14 cellular contexts compared by ENCODE assay signal in the genomic region with DNA sequence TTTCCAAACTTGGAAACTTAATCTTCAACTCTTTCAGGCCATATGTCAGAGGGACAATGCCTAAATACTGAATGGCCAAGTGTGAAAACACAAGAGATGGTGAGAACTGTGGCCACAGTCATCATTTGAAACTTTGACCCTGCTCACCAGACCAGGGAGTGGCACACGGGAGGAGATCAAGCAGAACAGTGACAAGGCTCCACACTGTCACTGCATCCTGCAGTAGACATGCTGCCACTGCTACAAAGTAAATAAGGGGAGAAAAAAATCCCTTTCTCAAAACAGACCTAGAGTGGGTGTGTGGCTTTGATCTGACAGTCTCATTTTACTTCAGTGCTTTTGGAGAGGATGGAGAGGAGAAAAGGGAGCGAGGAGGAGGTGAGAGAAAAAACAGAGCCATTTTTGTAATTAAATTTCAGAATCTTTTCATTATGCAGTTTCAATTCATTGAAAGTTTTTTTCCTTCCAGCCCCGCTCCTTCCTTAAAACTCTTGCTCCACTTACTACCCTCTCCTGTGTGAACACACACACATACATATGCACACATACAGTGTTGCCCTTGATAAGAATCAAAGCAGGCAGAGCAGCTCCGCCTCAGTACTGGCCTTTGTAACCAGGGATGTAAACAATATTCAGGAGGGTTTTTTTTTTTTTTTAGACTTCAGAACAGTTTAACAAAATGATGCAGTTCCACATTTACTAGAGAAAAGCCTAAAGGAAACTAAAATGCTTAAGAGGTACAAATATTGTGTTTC. TPM values are rescaled to one million over a fixed set of nuclear protein-coding genes. Genes with fewer than 3 reads are reported as not detected.
A peak's percentile ranks its signal among the peaks of the same experiment; 100 is the strongest.
DNase-seq lines count a peak whose midpoint lies in the region; ATAC-seq and TF ChIP-seq lines count a peak whose summit lies in the region.
"Had no signal": no experiment of that assay in that cellular context is flagged by ENCODE, and none has a peak within 500 bp of the region (broad histone marks: within the 10 kb centered on the region; RNA-seq: fewer than 3 reads in every experiment).

No MANE protein-coding gene starts in this region.

- H3K4me1 Mint-ChIP-seq in activated CD4-positive, alpha-beta T cell treated with anti-CD3 and anti-CD28 coated beads, Interleukin-2, amount 10 ng/mL, durations not matched to agents 7 days and 5 days: no peaks in the 10 kb centered on the region

- no peak overlapping the region for H3K4me3 Mint-ChIP-seq in activated CD4-positive, alpha-beta T cell treated with anti-CD3 and anti-CD28 coated beads, Interleukin-2, amount 10 ng/mL, durations not matched to agents 7 days and 5 days
- H3K4me3 Mint-ChIP-seq: activated naive CD8-positive, alpha-beta T cell treated with anti-CD3 and anti-CD28 coated beads for 36 hours had no signal

- no peak overlapping the region for H2AFZ ChIP-seq in Karpas-422 (ENCODE audit: low read length)

- POLR2A ChIA-PET in activated CD4-positive, alpha-beta T cell treated with anti-CD3 and anti-CD28 coated beads, Interleukin-2, amount 10 ng/mL, durations not matched to agents 7 days and 5 days (lab: Charles Lee): no interaction called here

- no peaks in the 10 kb centered on the region for H3K79me2 ChIP-seq in Karpas-422 (ENCODE audit: low read length)

- no peaks in the 10 kb centered on the region for H3K27me3 Mint-ChIP-seq in activated CD4-positive, alpha-beta T cell treated with anti-CD3 and anti-CD28 coated beads, Interleukin-2, amount 10 ng/mL, durations not matched to agents 7 days and 5 days

- no peaks in the 10 kb centered on the region for H3K4me1 ChIP-seq in Karpas-422 (ENCODE audit: low read length)

- H3K9me3 Mint-ChIP-seq in activated CD4-positive, alpha-beta T cell treated with anti-CD3 and anti-CD28 coated beads, Interleukin-2, amount 10 ng/mL, durations not matched to agents 7 days and 5 days: no peaks in the 10 kb centered on the region

- no peak overlapping the region for H3K9ac ChIP-seq in Karpas-422 (ENCODE audit: low read length)

- no peaks in the 10 kb centered on the region for H3K9me3 ChIP-seq in Karpas-422 (ENCODE audit: low read length)

- no peaks in the 10 kb centered on the region for H3K36me3 ChIP-seq in Karpas-422 (ENCODE audit: insufficient read depth, low read length)

- DNase-seq in GM12864 (ENCODE audit: low read depth) (peak; percentile 35), NCI-H774 (lab: John Stamatoyannopoulos, UW) (no peak), Karpas-422 (no peak)
- no peak for DNase-seq in activated CD4-positive, alpha-beta T cell treated with anti-CD3 and anti-CD28 coated beads, Interleukin-2, amount 10 ng/mL, durations not matched to agents 7 days and 5 days
- DNase-seq: activated naive CD8-positive, alpha-beta T cell treated with anti-CD3 and anti-CD28 coated beads for 36 hours; AML-193; GF-D8; mammary epithelial cell; NCI-H146 had no signal

- H3K4me2 ChIP-seq in Karpas-422 (ENCODE audit: low read depth, low read length, poor library complexity, severe bottlenecking): no peak overlapping the region

- H3K27ac Mint-ChIP-seq in activated CD4-positive, alpha-beta T cell treated with anti-CD3 and anti-CD28 coated beads, Interleukin-2, amount 10 ng/mL, durations not matched to agents 7 days and 5 days: no peak overlapping the region
- H3K27ac Mint-ChIP-seq: activated naive CD8-positive, alpha-beta T cell treated with anti-CD3 and anti-CD28 coated beads for 36 hours had no signal

- no peaks in the 10 kb centered on the region for H3K36me3 Mint-ChIP-seq in activated CD4-positive, alpha-beta T cell treated with anti-CD3 and anti-CD28 coated beads, Interleukin-2, amount 10 ng/mL, durations not matched to agents 7 days and 5 days (ENCODE audit: low read depth)
- H3K36me3 Mint-ChIP-seq: activated naive CD8-positive, alpha-beta T cell treated with anti-CD3 and anti-CD28 coated beads for 36 hours had no signal

- no peak overlapping the region for H3K27ac ChIP-seq in Karpas-422 (ENCODE audit: low read length)

- H4K20me1 ChIP-seq in Karpas-422 (ENCODE audit: insufficient read depth, low read depth, low read length): no peaks in the 10 kb centered on the region

- H3K4me3 ChIP-seq in GM12864 (ENCODE audit: low read depth, low read length) (no peak overlapping the region), Karpas-422 (ENCODE audit: low read length) (no peak overlapping the region)

- CTCF ChIA-PET in activated CD4-positive, alpha-beta T cell treated with anti-CD3 and anti-CD28 coated beads, Interleukin-2, amount 10 ng/mL, durations not matched to agents 7 days and 5 days (lab: Charles Lee): interaction anchor here (0.6 kb wide), 1 partner anchor 132 kb away, joined by 3 read pairs; no protein-coding TSS in a partner anchor

- no peaks in the 10 kb centered on the region for H3K27me3 ChIP-seq in Karpas-422 (ENCODE audit: low read length)

- H3K9me2 ChIP-seq in Karpas-422 (replicated peaks; ENCODE audit: insufficient read depth, low read length): no peaks in the 10 kb centered on the region

- peak; percentile 93 for ATAC-seq in GM19035 (IDR thresholded peaks at IDR 0.05; ENCODE audit: unreplicated experiment)
- ATAC-seq in HG02610 (IDR thresholded peaks at IDR 0.05; ENCODE audit: unreplicated experiment): peak; percentile 96
- peak; percentile 97 for ATAC-seq in HG03432 (IDR thresholded peaks at IDR 0.05; ENCODE audit: unreplicated experiment)
- ATAC-seq in HG02840 (IDR thresholded peaks at IDR 0.05; ENCODE audit: low FRiP score, unreplicated experiment): no peak
- ATAC-seq: activated CD4-positive, CD25-positive, alpha-beta regulatory T cell treated with anti-CD3 and anti-CD28 coated beads, Interleukin-2, amount 50 U/mL, for 24 hours had no signal

- TF ChIP-seq CTCF in GM12864 (IDR thresholded peaks at IDR 0.05; ENCODE audit: low read depth, low read length, missing control alignments): no peak

RNA-seq across cellular contexts. Expression of a gene that starts 34.4 kb away (rescaled TPM):
- total RNA-seq in activated CD4-positive, alpha-beta T cell treated with anti-CD3 and anti-CD28 coated beads, Interleukin-2, amount 10 ng/mL, durations not matched to agents 7 days and 5 days: under 1 TPM; 0.52 to 0.56 TPM
- not detected in 2 replicates for total RNA-seq in Karpas-422 (2014; rRNA removed; shearing (Covaris generic); ENCODE audit: low replicate concordance)
